Comparison of ENCODE assay signal across 31 cellular contexts in the genomic region with DNA sequence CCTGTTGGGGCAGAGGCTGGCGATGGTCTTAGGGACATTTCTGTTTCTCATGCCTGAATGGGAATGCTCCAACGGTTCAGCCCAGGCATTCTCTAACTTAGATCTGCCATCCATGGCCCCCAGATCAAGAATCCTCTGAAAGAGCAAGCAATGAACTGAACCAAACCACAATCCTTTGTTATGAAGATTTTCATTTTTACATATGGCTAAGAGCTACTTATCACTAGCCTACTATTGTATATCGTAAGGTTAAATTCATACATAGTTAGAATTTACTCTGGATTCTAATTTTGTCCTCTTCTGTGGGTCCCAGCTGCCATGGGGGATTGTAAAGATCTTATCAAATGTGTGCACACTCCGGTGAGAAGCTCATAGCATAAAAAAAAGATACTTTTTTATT.
"Had no signal": no experiment of that assay in that cellular context is flagged by ENCODE, and none has a peak within 500 bp of the region (broad histone marks: within the 10 kb centered on the region; RNA-seq: fewer than 3 reads in every experiment).

No MANE protein-coding gene starts in this region.

- H3K4me2 ChIP-seq: SK-N-SH had no signal

- H3K9ac ChIP-seq: SK-N-SH had no signal

- H3K4me1 ChIP-seq: adrenal gland, SJSA1 had no signal

- H3K4me1 Mint-ChIP-seq: activated CD4-positive, alpha-beta T cell treated with anti-CD3 and anti-CD28 coated beads for 36 hours; activated CD4-positive, alpha-beta T cell treated with anti-CD3 and anti-CD28 coated beads, Interleukin-2, amount 10 ng/mL, durations not matched to agents 7 days and 5 days; central memory CD8-positive, alpha-beta T cell had no signal

- H3K4me3 Mint-ChIP-seq: activated CD4-positive, alpha-beta T cell treated with anti-CD3 and anti-CD28 coated beads for 36 hours; activated CD4-positive, alpha-beta T cell treated with anti-CD3 and anti-CD28 coated beads, Interleukin-2, amount 10 ng/mL, durations not matched to agents 7 days and 5 days; activated CD8-positive, alpha-beta T cell treated with anti-CD3 and anti-CD28 coated beads, Interleukin-2, amount 10 ng/mL, durations not matched to agents 7 days and 5 days; activated naive CD4-positive, alpha-beta T cell treated with anti-CD3 and anti-CD28 coated beads for 36 hours; activated T-cell treated with anti-CD3 and anti-CD28 coated beads, Interleukin-2, amount 50 U/mL, for 4 hours; activated T-helper 1 cell treated with anti-CD3 and anti-CD28 coated beads, Interleukin-12 subunit alpha, Interleukin-12 subunit beta, Interleukin-2, Interleukin-4 antibody, amounts not matched to agents 30 ng/mL and 10 ng/mL and 1 ng/mL, durations not matched to agents 14 hours and 24 hours and 36 hours; central memory CD8-positive, alpha-beta T cell had no signal

- H3K27ac ChIP-seq: adrenal gland, brain microvascular endothelial cell, SJSA1, WERI-Rb-1 had no signal

- ATAC-seq: activated CD4-positive, alpha-beta T cell treated with anti-CD3 and anti-CD28 coated beads for 36 hours; activated CD4-positive, CD25-positive, alpha-beta regulatory T cell treated with anti-CD3 and anti-CD28 coated beads, Interleukin-2, amount 50 U/mL, for 24 hours; activated CD8-positive, alpha-beta T cell treated with anti-CD3 and anti-CD28 coated beads, Interleukin-2, amount 10 ng/mL, durations not matched to agents 7 days and 5 days; activated naive CD4-positive, alpha-beta T cell treated with anti-CD3 and anti-CD28 coated beads, Interleukin-2, amount 50 U/mL, for 72 hours; activated T-cell treated with anti-CD3 and anti-CD28 coated beads, Interleukin-2, amount 50 U/mL, for 4 hours; Panc1 had no signal

- H3K27me3 Mint-ChIP-seq: activated CD4-positive, alpha-beta T cell treated with anti-CD3 and anti-CD28 coated beads, Interleukin-2, amount 10 ng/mL, durations not matched to agents 7 days and 5 days had no signal

- H3K27ac Mint-ChIP-seq: activated CD4-positive, alpha-beta T cell treated with anti-CD3 and anti-CD28 coated beads for 36 hours; activated CD4-positive, alpha-beta T cell treated with anti-CD3 and anti-CD28 coated beads, Interleukin-2, amount 10 ng/mL, durations not matched to agents 7 days and 5 days; activated CD8-positive, alpha-beta T cell treated with anti-CD3 and anti-CD28 coated beads, Interleukin-2, amount 10 ng/mL, durations not matched to agents 7 days and 5 days; activated naive CD4-positive, alpha-beta T cell treated with anti-CD3 and anti-CD28 coated beads for 36 hours; activated naive CD4-positive, alpha-beta T cell treated with anti-CD3 and anti-CD28 coated beads, Interleukin-2, amount 50 U/mL, for 72 hours; activated T-helper 1 cell treated with anti-CD3 and anti-CD28 coated beads, Interleukin-12 subunit alpha, Interleukin-12 subunit beta, Interleukin-2, Interleukin-4 antibody, amounts not matched to agents 30 ng/mL and 10 ng/mL and 1 ng/mL, durations not matched to agents 14 hours and 24 hours and 36 hours had no signal

- H3K9me3 ChIP-seq: adrenal gland, SJSA1, SK-N-SH had no signal

- H3K27me3 ChIP-seq: adrenal gland, SJSA1 had no signal

- H3K36me3 ChIP-seq: adrenal gland, brain microvascular endothelial cell, SJSA1 had no signal

- H3K4me3 ChIP-seq: adrenal gland, SJSA1 had no signal

- DNase-seq: activated CD4-positive, alpha-beta T cell treated with anti-CD3 and anti-CD28 coated beads for 36 hours; activated CD4-positive, alpha-beta T cell treated with anti-CD3 and anti-CD28 coated beads, Interleukin-2, amount 10 ng/mL, durations not matched to agents 7 days and 5 days; activated CD4-positive, alpha-beta T cell treated with anti-CD3 and anti-CD28 coated beads, Interleukin-2, amount 50 U/mL, for 48 hours; activated CD8-positive, alpha-beta T cell treated with anti-CD3 and anti-CD28 coated beads, Interleukin-2, amount 10 ng/mL, durations not matched to agents 7 days and 5 days; activated gamma-delta T cell treated with Interleukin-2 at 50 U/mL for 16 hours; activated naive CD4-positive, alpha-beta T cell treated with anti-CD3 and anti-CD28 coated beads for 36 hours; activated T-cell treated with anti-CD3 and anti-CD28 coated beads, Interleukin-2, amount 50 U/mL, for 4 hours; adrenal gland; anterior cingulate cortex; brain microvascular endothelial cell; Karpas-422; NCI-H1105; NCI-H1417 treated with DMSO at 0.1 percent for 48 hours; NCI-H1930; NCI-H2081 treated with DMSO at 0.1 percent for 48 hours; NCI-H226; NCI-H446 treated with DMSO at 0.1 percent for 48 hours; NCI-H524; RPMI8226; SHP77 treated with DMSO at 0.1 percent for 48 hours; SK-N-SH; T-helper 1 cell; T-helper 2 cell; T-helper 9 cell; WERI-Rb-1 had no signal

- H3K9me2 ChIP-seq: SK-N-SH had no signal
